1 cellular context compared by ENCODE assay signal in the genomic region with DNA sequence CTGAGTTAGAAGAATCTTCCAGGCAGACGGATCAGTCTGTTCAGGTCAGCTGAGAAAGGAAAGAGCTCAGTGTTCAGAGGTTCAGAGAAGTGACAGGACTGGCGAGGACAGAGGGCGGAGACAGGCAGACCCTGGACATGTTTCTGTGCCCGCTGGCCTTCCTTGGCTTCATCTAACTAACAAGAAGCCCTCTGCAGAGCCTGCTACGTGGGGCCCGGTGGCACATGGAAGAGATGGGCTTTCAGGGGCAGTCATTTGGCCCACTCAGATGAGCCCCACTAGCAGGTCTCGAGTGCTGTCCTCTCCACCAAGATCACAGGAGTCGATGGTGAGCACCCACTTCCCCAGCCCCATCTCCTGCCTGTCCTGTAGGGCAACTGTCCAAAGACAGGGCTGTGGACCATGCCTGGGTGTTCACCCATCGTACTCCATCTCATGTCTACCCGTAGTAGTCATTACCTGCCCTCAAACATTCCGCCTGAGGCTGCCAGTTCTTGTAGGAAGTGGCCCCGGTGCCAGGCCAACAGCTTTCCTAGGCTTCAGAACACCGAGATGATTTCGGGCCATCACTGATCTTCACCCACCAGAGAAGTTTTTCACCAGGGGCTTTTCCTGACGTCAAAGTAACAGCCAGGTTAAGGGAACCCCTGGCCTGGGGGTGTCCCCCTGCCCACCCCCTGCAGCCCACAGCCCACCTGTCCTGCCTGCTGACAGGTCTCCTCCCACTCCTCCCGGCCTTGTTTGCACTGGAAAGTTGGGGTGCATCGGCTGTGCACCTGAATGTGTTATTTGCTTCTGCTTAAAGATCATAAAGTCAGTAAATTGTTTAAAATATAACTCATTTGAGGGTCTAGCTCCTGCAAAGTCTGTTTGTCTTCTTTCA.
TF ChIP-seq lines count a peak whose summit lies in the region.

No MANE protein-coding gene starts in this region.

TF ChIP-seq in H1, 55 proteins besides CTCF, POLR2A, EP300 and RAD21:
- TF ChIP-seq SP1 (IDR thresholded peaks at IDR 0.05; ENCODE audit: low read depth, low read length) (no peak), CBX8 (IDR thresholded peaks at IDR 0.05; ENCODE audit: borderline replicate concordance, low read depth, low read length) (no peak), TAF7 (optimal IDR thresholded peaks at IDR 0.05; ENCODE audit: borderline replicate concordance, low read depth, low read length) (no peak), MAFK (IDR thresholded peaks at IDR 0.05; ENCODE audit: low read depth, low read length) (no peak), JUND (IDR thresholded peaks at IDR 0.05; ENCODE audit: low read length) (no peak), CHD1 (IDR thresholded peaks at IDR 0.05; ENCODE audit: low read depth, low read length) (no peak), SUZ12 (IDR thresholded peaks at IDR 0.05; ENCODE audit: low read length) (no peak)
TF ChIP-seq in H1: peak in this region for 0.
